Comparison of ENCODE assay signal across 1 cellular context in genomic region chr1:161725888-161726630, GRCh38.
TF ChIP-seq lines count a peak whose summit lies in the region.

No MANE protein-coding gene starts in this region.

TF ChIP-seq in K562, 482 proteins besides CTCF, POLR2A, EP300 and RAD21 (continued from another document):
- TF ChIP-seq MAZ (CRISPR knock-in tag; conservative IDR thresholded peaks at IDR 0.05 in 1 of 2, IDR thresholded peaks at IDR 0.05 in 1 of 2) (0 out of 4 replicates have a peak, but pooled peaks of 1 of the 2 experiments have one; percentile 13), BMI1 (IDR thresholded peaks at IDR 0.05; ENCODE audit: low read length) (no peak), ZBTB34 (CRISPR knock-in tag; IDR thresholded peaks at IDR 0.05) (no peak), ELF1 (tag; IDR thresholded peaks at IDR 0.05) (no peak), CCAR2 (IDR thresholded peaks at IDR 0.05; ENCODE audit: low read depth, low read length) (no peak), ZNF311 (CRISPR knock-in tag; IDR thresholded peaks at IDR 0.05) (0 out of 2 replicates have a peak, but pooled peaks have one; percentile 77), MYBL2 (IDR thresholded peaks at IDR 0.05; ENCODE audit: low read depth) (no peak), MYBL2 (CRISPR knock-in tag; IDR thresholded peaks at IDR 0.05; ENCODE audit: borderline replicate concordance) (no peak), NCOA1 (IDR thresholded peaks at IDR 0.05; ENCODE audit: low read depth) (no peak), GATA2 (CRISPR knock-in tag; IDR thresholded peaks at IDR 0.05) (no peak), NFE2L1 (tag; IDR thresholded peaks at IDR 0.05; ENCODE audit: borderline replicate concordance, low read depth) (no peak), ERF (CRISPR knock-in tag; IDR thresholded peaks at IDR 0.05) (0 out of 2 replicates have a peak, but pooled peaks have one; percentile 73), ATF6 (CRISPR knock-in tag; IDR thresholded peaks at IDR 0.05) (no peak), EGR1 (conservative IDR thresholded peaks at IDR 0.05) (no peak), SPI1 (IDR thresholded peaks at IDR 0.05; ENCODE audit: borderline replicate concordance, low read depth, low read length) (no peak), CAMTA2 (CRISPR knock-in tag; conservative IDR thresholded peaks at IDR 0.05) (no peak), CBX1 (IDR thresholded peaks at IDR 0.05; ENCODE audit: low read depth) (no peak), SUPT5H (IDR thresholded peaks at IDR 0.05) (peak; percentile 28; the same call in 1 of the 2 replicates), GABPA (tag; conservative IDR thresholded peaks at IDR 0.05; ENCODE audit: low read depth) (no peak), MEF2A (IDR thresholded peaks at IDR 0.05; ENCODE audit: control insufficient read depth, low read depth, low read length) (no peak), ZNF263 (CRISPR knock-in tag; IDR thresholded peaks at IDR 0.05; ENCODE audit: borderline replicate concordance) (no peak), HINFP (tag; conservative IDR thresholded peaks at IDR 0.05; ENCODE audit: low read depth) (no peak), DIDO1 (tag; IDR thresholded peaks at IDR 0.05; ENCODE audit: low read depth) (no peak), HOMEZ (CRISPR knock-in tag; IDR thresholded peaks at IDR 0.05) (no peak), BACH1 (tag; IDR thresholded peaks at IDR 0.05) (no peak), ZNF407 (IDR thresholded peaks at IDR 0.05; ENCODE audit: low read depth) (no peak), ZNF57 (CRISPR knock-in tag; IDR thresholded peaks at IDR 0.05) (no peak), ZBTB33 (CRISPR knock-in tag; IDR thresholded peaks at IDR 0.05) (peak; percentile 98), ZC3H11A (IDR thresholded peaks at IDR 0.05; ENCODE audit: low read depth, low read length) (no peak), TEAD4 (IDR thresholded peaks at IDR 0.05; ENCODE audit: low read length) (peak; percentile 43; the same call in 1 of the 2 replicates), TEAD4 (CRISPR knock-in tag; IDR thresholded peaks at IDR 0.05; ENCODE audit: borderline replicate concordance) (no peak), HNRNPUL1 (IDR thresholded peaks at IDR 0.05; ENCODE audit: low read length) (no peak), ZFP30 (CRISPR knock-in tag; IDR thresholded peaks at IDR 0.05; ENCODE audit: borderline replicate concordance) (no peak), ARNT (IDR thresholded peaks at IDR 0.05) (no peak), TRIM25 (IDR thresholded peaks at IDR 0.05; ENCODE audit: borderline replicate concordance) (no peak), JUN (IDR thresholded peaks at IDR 0.05; ENCODE audit: borderline replicate concordance, low read depth, low read length) (no peak), JUN (CRISPR knock-in tag; IDR thresholded peaks at IDR 0.05; ENCODE audit: borderline replicate concordance) (no peak), NELFE (IDR thresholded peaks at IDR 0.05; ENCODE audit: insufficient read depth, insufficient read length) (no peak), NCOR1 (IDR thresholded peaks at IDR 0.05) (no peak), ZBED1 (IDR thresholded peaks at IDR 0.05) (no peak), UBTF (IDR thresholded peaks at IDR 0.05; ENCODE audit: borderline replicate concordance in 1 of 2, low read depth in 2 of 2, low read length in 2 of 2) (no peak), MAFG (tag; conservative IDR thresholded peaks at IDR 0.05) (no peak), ZNF146 (CRISPR knock-in tag; IDR thresholded peaks at IDR 0.05; ENCODE audit: unreplicated experiment) (no peak), THRAP3 (IDR thresholded peaks at IDR 0.05; ENCODE audit: borderline replicate concordance) (0 out of 2 replicates have a peak, but pooled peaks have one; percentile 2), ZSCAN29 (IDR thresholded peaks at IDR 0.05) (no peak), ZKSCAN1 (IDR thresholded peaks at IDR 0.05; ENCODE audit: low read depth, low read length) (no peak)
